8 cellular contexts compared by ENCODE assay signal in the genomic region with DNA sequence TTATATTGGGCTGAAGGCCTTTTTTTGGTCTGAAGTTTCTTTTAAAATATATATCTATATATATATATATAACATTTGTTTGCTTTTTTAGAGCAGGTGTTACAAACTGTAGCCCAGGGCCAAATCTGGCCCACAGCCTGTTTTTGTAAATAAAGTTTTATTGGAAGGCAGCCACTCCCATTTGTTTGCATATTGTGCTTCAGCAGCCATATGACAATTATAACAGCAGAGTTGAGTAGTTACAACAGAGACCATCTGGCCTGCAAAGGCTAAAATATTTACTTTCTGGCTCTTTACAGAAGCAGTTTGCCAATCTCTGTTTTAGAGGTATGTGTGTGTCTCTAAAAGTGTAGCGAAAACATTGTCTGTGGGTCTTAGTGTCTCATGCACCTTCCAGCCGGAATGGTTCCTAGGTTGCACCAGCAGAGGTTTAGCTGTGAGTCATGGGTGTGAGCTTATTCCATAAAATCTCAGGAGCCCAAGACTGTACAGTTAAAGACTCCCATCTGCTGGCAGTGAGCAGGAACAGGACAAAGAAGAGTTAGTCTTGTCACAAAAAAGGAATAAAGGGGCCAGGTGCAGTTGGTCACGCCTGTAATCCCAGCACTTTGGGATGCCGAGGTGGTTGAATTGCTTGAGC. TPM values are rescaled to one million over a fixed set of nuclear protein-coding genes. Genes with fewer than 3 reads are reported as not detected.
DNase-seq lines count a peak whose midpoint lies in the region; ATAC-seq and TF ChIP-seq lines count a peak whose summit lies in the region.

No MANE protein-coding gene starts in this region.

- H3K4me1 Mint-ChIP-seq in CD4-positive, alpha-beta T cell (ENCODE audit: low read depth): no peaks in the 10 kb centered on the region

- no peaks in the 10 kb centered on the region for H4K20me1 ChIP-seq in osteoblast (ENCODE audit: insufficient read depth, low read length)

- DNase-seq in ELR (ENCODE audit: low read depth) (peak; percentile 75), NCI-H2171 (lab: John Stamatoyannopoulos, UW) (peak; percentile 15), astrocyte of the spinal cord (ENCODE audit: low read depth, low spot score) (peak; percentile 57), osteoblast (ENCODE audit: insufficient read length, low spot score, missing footprints) (no peak)
- DNase-seq in stimulated activated CD4-positive, alpha-beta T cell treated with anti-CD3 and anti-CD28 coated beads, Interleukin-2, amount 100 ng/mL, for 24 hours: no peak
- DNase-seq in CD4-positive, alpha-beta T cell: no peak

- CTCF ChIA-PET in CD4-positive, alpha-beta T cell (lab: Charles Lee): no interaction called here

- no peaks in the 10 kb centered on the region for H3K9me3 Mint-ChIP-seq in CD4-positive, alpha-beta T cell

- H3K27ac ChIP-seq in osteoblast (ENCODE audit: low read depth, low read length): peak overlapping the region; percentile 3
- H3K27ac ChIP-seq in CD4-positive, alpha-beta T cell (ENCODE audit: low read depth, low read length): no peak overlapping the region

- H3K4me3 Mint-ChIP-seq in CD4-positive, alpha-beta T cell: no peak overlapping the region

- ATAC-seq in HG03571 (IDR thresholded peaks at IDR 0.05; ENCODE audit: unreplicated experiment) (no peak), HG03045 (IDR thresholded peaks at IDR 0.05; ENCODE audit: unreplicated experiment) (no peak)
- ATAC-seq in CD4-positive, alpha-beta T cell (ENCODE audit: poor library complexity): no peak

- no peak overlapping the region for H3K27ac Mint-ChIP-seq in CD4-positive, alpha-beta T cell

- peaks cover 42% of the 10 kb centered on the region for H3K36me3 ChIP-seq in osteoblast (ENCODE audit: insufficient read depth, low read length)

- H3K27me3 Mint-ChIP-seq in CD4-positive, alpha-beta T cell: no peaks in the 10 kb centered on the region

- no peak overlapping the region for H3K4me2 ChIP-seq in osteoblast (ENCODE audit: insufficient read depth, low read length)

- POLR2A ChIA-PET in CD4-positive, alpha-beta T cell (lab: Charles Lee): no interaction called here

- no peaks in the 10 kb centered on the region for H3K9me3 ChIP-seq in osteoblast (ENCODE audit: low read depth, low read length)
- no peaks in the 10 kb centered on the region for H3K9me3 ChIP-seq in CD4-positive, alpha-beta T cell (ENCODE audit: control insufficient read depth, low read length)

- no peak overlapping the region for H2AFZ ChIP-seq in osteoblast (ENCODE audit: low read length)

- in situ Hi-C loops in astrocyte of the spinal cord (cut with HindIII; ENCODE audit: low sequenced_read_pairs): no loop called here

- TF ChIP-seq CTCF in astrocyte of the spinal cord (IDR thresholded peaks at IDR 0.05; ENCODE audit: low read depth, low read length) (peak; percentile 43), osteoblast (IDR thresholded peaks at IDR 0.05; ENCODE audit: extremely low read depth, low read depth, low read length) (peak; percentile 61)
- TF ChIP-seq CTCF in CD4-positive, alpha-beta T cell (IDR thresholded peaks at IDR 0.05): no peak

- H3K4me3 ChIP-seq in astrocyte of the spinal cord (ENCODE audit: low read depth, low read length) (no peak overlapping the region), osteoblast (ENCODE audit: insufficient read depth, low read length) (no peak overlapping the region)

- H3K4me1 ChIP-seq in osteoblast (ENCODE audit: insufficient read depth, low read length): peaks cover 3% of the 10 kb centered on the region

- H3K27me3 ChIP-seq in osteoblast (ENCODE audit: insufficient read depth, low read length): no peaks in the 10 kb centered on the region
- no peaks in the 10 kb centered on the region for H3K27me3 ChIP-seq in CD4-positive, alpha-beta T cell (ENCODE audit: control insufficient read depth, insufficient read depth, low read length)

- peaks cover 4% of the 10 kb centered on the region for H3K79me2 ChIP-seq in osteoblast (ENCODE audit: insufficient read depth, low read length)

- intact Hi-C loops in CD4-positive, alpha-beta T cell (cut with DNase I, micrococcal nuclease): no loop called here

- H3K36me3 Mint-ChIP-seq in CD4-positive, alpha-beta T cell (ENCODE audit: low read depth): peaks cover 83% of the 10 kb centered on the region

RNA-seq across cellular contexts. Expression of gene LCMT1, which starts 23.8 kb away (rescaled TPM):
- 35.5 and 39.5 TPM in 2 replicates for total RNA-seq in osteoblast
- total RNA-seq in CD4-positive, alpha-beta T cell: 10 to 100 TPM; 22.5 to 28.2 TPM

Comparison
In these comparisons a context has a peak if more than half of its experiments do, and no peak if none do; other contexts are left out.
1. DNase-seq: peak in ELR (single experiment), NCI-H2171 (single experiment) and astrocyte of the spinal cord (single experiment); none in osteoblast (single experiment), stimulated activated CD4-positive, alpha-beta T cell treated with anti-CD3 and anti-CD28 coated beads, Interleukin-2, amount 100 ng/mL, for 24 hours (0 of 2) and CD4-positive, alpha-beta T cell (0 of 10).